In the genomic region with DNA sequence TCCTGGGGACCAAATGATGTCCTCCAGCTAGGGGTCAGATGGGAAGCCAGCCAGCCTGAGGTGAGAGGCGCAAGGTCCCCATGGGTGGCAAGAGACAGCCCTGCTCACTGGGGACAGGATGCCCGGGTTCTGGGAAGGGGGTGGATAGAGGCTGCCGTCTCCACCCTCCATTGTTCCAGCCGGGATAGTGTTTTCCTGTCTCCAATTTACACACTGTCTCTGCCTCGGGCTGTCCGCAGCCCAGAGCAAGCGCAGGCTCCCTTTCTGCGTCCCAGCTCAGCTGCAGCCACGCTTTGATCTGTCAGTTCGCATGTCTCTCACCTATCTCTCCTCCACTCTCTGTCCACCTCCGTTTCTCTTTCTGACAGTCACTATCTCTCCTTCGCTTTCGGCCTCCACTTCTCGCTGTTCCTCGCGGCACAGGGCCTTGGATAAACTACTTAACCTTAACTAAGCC, we compare ENCODE assay signal across 10 cellular contexts. TPM values are rescaled to one million over a fixed set of nuclear protein-coding genes. Genes with fewer than 3 reads are reported as not detected.
DNase-seq lines count a peak whose midpoint lies in the region; ATAC-seq and TF ChIP-seq lines count a peak whose summit lies in the region.
"Had no signal": no experiment of that assay in that cellular context is flagged by ENCODE, and none has a peak within 500 bp of the region (broad histone marks: within the 10 kb centered on the region; RNA-seq: fewer than 3 reads in every experiment).

No MANE protein-coding gene starts in this region.

- H3K9me2 ChIP-seq in hepatocyte (replicated peaks; ENCODE audit: insufficient read depth), result no peaks in the 10 kb centered on the region

- TF ChIP-seq CTCF in astrocyte of the cerebellum (IDR thresholded peaks at IDR 0.05; ENCODE audit: low read depth, low read length, missing control alignments) (no peak), hepatocyte (IDR thresholded peaks at IDR 0.05; ENCODE audit: poor library complexity) (no peak), prostate gland (IDR thresholded peaks at IDR 0.05) (no peak)

- peaks cover 25% of the 10 kb centered on the region for H3K4me1 Mint-ChIP-seq in activated CD8-positive, alpha-beta T cell treated with anti-CD3 and anti-CD28 coated beads, Interleukin-2, amount 10 ng/mL, durations not matched to agents 7 days and 5 days (ENCODE audit: low read depth)

- in situ Hi-C loops in astrocyte of the cerebellum (cut with HindIII; ENCODE audit: low sequenced_read_pairs) (no loop called here), ACHN (cut with HindIII; ENCODE audit: low pct_ligation_motif_present, low pct_unique_long_range_greater_than_20kb, low sequenced_read_pairs) (loop anchor here (25.0 kb wide), 1 partner anchor 113 kb away; a partner anchor contains a TSS)

- CTCF ChIA-PET in activated CD8-positive, alpha-beta T cell treated with anti-CD3 and anti-CD28 coated beads, Interleukin-2, amount 10 ng/mL, durations not matched to agents 7 days and 5 days (lab: Charles Lee), result interaction anchor here (0.8 kb wide), 1 partner anchor 27 kb away, joined by 3 read pairs; a partner anchor contains a TSS

- H3K4me3 Mint-ChIP-seq in activated CD8-positive, alpha-beta T cell treated with anti-CD3 and anti-CD28 coated beads, Interleukin-2, amount 10 ng/mL, durations not matched to agents 7 days and 5 days, result no peak overlapping the region
- H3K4me3 Mint-ChIP-seq: activated naive CD8-positive, alpha-beta T cell treated with anti-CD3 and anti-CD28 coated beads, Interleukin-2, amount 50 U/mL, for 24 hours; T-helper 1 cell treated with Interleukin-12 subunit alpha and Interleukin-12 subunit beta and Interleukin-4 antibody, amounts not matched to agents 30 μg/mL and 1 μg/mL, for 36 hours had no signal

- no peak for ATAC-seq in activated CD8-positive, alpha-beta T cell treated with anti-CD3 and anti-CD28 coated beads, Interleukin-2, amount 10 ng/mL, durations not matched to agents 7 days and 5 days
- ATAC-seq in GM21515 (IDR thresholded peaks at IDR 0.05; ENCODE audit: unreplicated experiment), result no peak
- ATAC-seq: activated naive CD8-positive, alpha-beta T cell treated with anti-CD3 and anti-CD28 coated beads, Interleukin-2, amount 50 U/mL, for 24 hours had no signal

- H3K36me3 Mint-ChIP-seq in activated CD8-positive, alpha-beta T cell treated with anti-CD3 and anti-CD28 coated beads, Interleukin-2, amount 10 ng/mL, durations not matched to agents 7 days and 5 days (ENCODE audit: low read depth), result no peaks in the 10 kb centered on the region

- H3K4me3 ChIP-seq in astrocyte of the cerebellum (ENCODE audit: low read depth, low read length) (peak overlapping the region; percentile 81), hepatocyte (peak overlapping the region; percentile 41), prostate gland (peak overlapping the region; percentile 71 to 76)

- H3K9me3 ChIP-seq in hepatocyte (ENCODE audit: low read depth), result no peaks in the 10 kb centered on the region
- no peaks in the 10 kb centered on the region for H3K9me3 ChIP-seq in prostate gland

- H3K4me1 ChIP-seq in hepatocyte (ENCODE audit: insufficient read depth) (peaks cover 22% of the 10 kb centered on the region), prostate gland (replicated peaks) (peaks cover 8% of the 10 kb centered on the region)

- H3K27ac ChIP-seq in hepatocyte (peak overlapping the region; percentile 64), prostate gland (peak overlapping the region; percentile 70 to 85)

- peak overlapping the region; percentile 97 for H3K4me2 ChIP-seq in hepatocyte

- no peak overlapping the region for H3K27ac Mint-ChIP-seq in activated CD8-positive, alpha-beta T cell treated with anti-CD3 and anti-CD28 coated beads, Interleukin-2, amount 10 ng/mL, durations not matched to agents 7 days and 5 days
- H3K27ac Mint-ChIP-seq: activated naive CD8-positive, alpha-beta T cell treated with anti-CD3 and anti-CD28 coated beads, Interleukin-2, amount 50 U/mL, for 24 hours; T-helper 1 cell treated with Interleukin-12 subunit alpha and Interleukin-12 subunit beta and Interleukin-4 antibody, amounts not matched to agents 30 μg/mL and 1 μg/mL, for 36 hours had no signal

- peaks cover 34% of the 10 kb centered on the region for H3K27me3 Mint-ChIP-seq in activated CD8-positive, alpha-beta T cell treated with anti-CD3 and anti-CD28 coated beads, Interleukin-2, amount 10 ng/mL, durations not matched to agents 7 days and 5 days (ENCODE audit: low read depth)

- DNase-seq in D341Med (ENCODE audit: low spot score) (peak; percentile 37), astrocyte of the cerebellum (ENCODE audit: low read depth) (no peak), hepatocyte (ENCODE audit: low spot score) (peak; percentile 38), prostate gland (ENCODE audit: low spot score) (peak; percentile 53), ureter (ENCODE audit: low spot score) (no peak), ACHN (no peak)
- no peak for DNase-seq in activated CD8-positive, alpha-beta T cell treated with anti-CD3 and anti-CD28 coated beads, Interleukin-2, amount 10 ng/mL, durations not matched to agents 7 days and 5 days
- DNase-seq: activated naive CD8-positive, alpha-beta T cell treated with anti-CD3 and anti-CD28 coated beads, Interleukin-2, amount 50 U/mL, for 24 hours had no signal

- H3K79me2 ChIP-seq in hepatocyte, result peaks cover 69% of the 10 kb centered on the region

- no peak for TF ChIP-seq POLR2A in prostate gland (IDR thresholded peaks at IDR 0.05)

- POLR2A ChIA-PET in activated CD8-positive, alpha-beta T cell treated with anti-CD3 and anti-CD28 coated beads, Interleukin-2, amount 10 ng/mL, durations not matched to agents 7 days and 5 days (lab: Charles Lee), result no interaction called here

- H2AFZ ChIP-seq in hepatocyte, result no peak overlapping the region

- intact Hi-C loops in prostate gland (cut with DNase I), result loop anchor here (5.0 kb wide), 1 partner anchor 118 kb away; a partner anchor contains a TSS

- 9% methylated on average over 16 of the region's 16 CpGs for WGBS in hepatocyte (ENCODE audit: low lambda C conversion rate, missing lambda C conversion rate)
- WGBS in prostate gland, result 12% methylated on average over 16 of the region's 16 CpGs

- H3K27me3 ChIP-seq in hepatocyte, result no peaks in the 10 kb centered on the region
- no peaks in the 10 kb centered on the region for H3K27me3 ChIP-seq in prostate gland (replicated peaks; ENCODE audit: insufficient read depth)

- H4K20me1 ChIP-seq in hepatocyte (ENCODE audit: insufficient read depth, poor library complexity, severe bottlenecking), result peaks cover 36% of the 10 kb centered on the region

- H3K9me3 Mint-ChIP-seq in activated CD8-positive, alpha-beta T cell treated with anti-CD3 and anti-CD28 coated beads, Interleukin-2, amount 10 ng/mL, durations not matched to agents 7 days and 5 days (ENCODE audit: insufficient read depth), result no peaks in the 10 kb centered on the region
- H3K9me3 Mint-ChIP-seq: activated naive CD8-positive, alpha-beta T cell treated with anti-CD3 and anti-CD28 coated beads, Interleukin-2, amount 50 U/mL, for 24 hours; T-helper 1 cell treated with Interleukin-12 subunit alpha and Interleukin-12 subunit beta and Interleukin-4 antibody, amounts not matched to agents 30 μg/mL and 1 μg/mL, for 36 hours had no signal

- H3K36me3 ChIP-seq in hepatocyte (replicated peaks; ENCODE audit: insufficient read depth, low read depth) (no peaks in the 10 kb centered on the region), prostate gland (peaks cover 2 to 12% of the 10 kb centered on the region in 2 donors)

RNA-seq across cellular contexts. Expression of a gene that starts 2.1 kb away (rescaled TPM):
- 57.9 and 61.1 TPM in 2 replicates for total RNA-seq in hepatocyte
- 47.2 and 51.6 TPM in 2 replicates for polyA plus RNA-seq in hepatocyte
- total RNA-seq in prostate gland, result 10 to 100 TPM; 78.6 to 80.8 TPM
- total RNA-seq in activated CD8-positive, alpha-beta T cell treated with anti-CD3 and anti-CD28 coated beads, Interleukin-2, amount 10 ng/mL, durations not matched to agents 7 days and 5 days, result 1 to 10 TPM; 1.5 to 1.9 TPM
- 58.4 TPM for total RNA-seq in ureter

RNA-seq across cellular contexts. Expression of a gene that starts 27.3 kb away (rescaled TPM):
- total RNA-seq in hepatocyte (15.4 and 21.3 TPM in 2 replicates), prostate gland (10 to 100 TPM; 22.0 to 29.4 TPM), ureter (41.9 TPM)
- 17.1 and 23.5 TPM in 2 replicates for polyA plus RNA-seq in hepatocyte
- 10 to 100 TPM; 28.3 to 29.5 TPM for total RNA-seq in activated CD8-positive, alpha-beta T cell treated with anti-CD3 and anti-CD28 coated beads, Interleukin-2, amount 10 ng/mL, durations not matched to agents 7 days and 5 days

RNA-seq across cellular contexts. Expression of a gene that starts 41.9 kb away (rescaled TPM):
- total RNA-seq in hepatocyte (54.0 and 57.5 TPM in 2 replicates), prostate gland (100 to 1,000 TPM in 1 of 2 donors, 10 to 100 TPM in 1; 65.9 to 113 TPM), ureter (120 TPM)
- 70.3 and 98.9 TPM in 2 replicates for polyA plus RNA-seq in hepatocyte
- 10 to 100 TPM; 25.5 to 28.6 TPM for total RNA-seq in activated CD8-positive, alpha-beta T cell treated with anti-CD3 and anti-CD28 coated beads, Interleukin-2, amount 10 ng/mL, durations not matched to agents 7 days and 5 days

RNA-seq across cellular contexts. Expression of a gene that starts 49.7 kb away (rescaled TPM):
- 35.8 and 49.1 TPM in 2 replicates for total RNA-seq in hepatocyte
- polyA plus RNA-seq in hepatocyte, result 91.7 and 135 TPM in 2 replicates
- 100 to 1,000 TPM; 105 to 182 TPM for total RNA-seq in prostate gland
- 100 to 1,000 TPM; 273 to 292 TPM for total RNA-seq in activated CD8-positive, alpha-beta T cell treated with anti-CD3 and anti-CD28 coated beads, Interleukin-2, amount 10 ng/mL, durations not matched to agents 7 days and 5 days
- total RNA-seq in ureter, result 133 TPM

Comparison
In these comparisons a context has a peak if more than half of its experiments do, and no peak if none do; other contexts are left out.
1. DNase-seq: peak in D341Med (single experiment), hepatocyte (single experiment) and prostate gland (single experiment); none in astrocyte of the cerebellum (single experiment), activated CD8-positive, alpha-beta T cell treated with anti-CD3 and anti-CD28 coated beads, Interleukin-2, amount 10 ng/mL, durations not matched to agents 7 days and 5 days (single experiment), ureter (single experiment) and ACHN (single experiment).
2. RNA of a gene that starts 2.1 kb away (total RNA-seq): 78.6 to 80.8 TPM in prostate gland, 57.9 to 61.1 TPM in hepatocyte and 58.4 TPM in ureter (single experiment); 1.5 to 1.9 TPM in activated CD8-positive, alpha-beta T cell treated with anti-CD3 and anti-CD28 coated beads, Interleukin-2, amount 10 ng/mL, durations not matched to agents 7 days and 5 days; every median in the first group is over 10 times any median in the second.
3. Peak in every context shown above with its lines, with median percentiles within 50 percentile points of each other: H3K4me3 ChIP-seq.